13 cellular contexts compared by ENCODE assay signal in genomic region chr4:69102668-69103067, GRCh38. TPM values are rescaled to one million over a fixed set of nuclear protein-coding genes. Genes with fewer than 3 reads are reported as not detected.
"Had no signal": no experiment of that assay in that cellular context is flagged by ENCODE, and none has a peak within 500 bp of the region (broad histone marks: within the 10 kb centered on the region; RNA-seq: fewer than 3 reads in every experiment).

No MANE protein-coding gene starts in this region.

RNA-seq across cellular contexts. Expression of gene UGT2B7, which starts 6.4 kb away (rescaled TPM):
- total RNA-seq: activated CD4-positive, alpha-beta T cell treated with anti-CD3 and anti-CD28 coated beads, Interleukin-2, amount 10 ng/mL, durations not matched to agents 24 days and 14 days; activated CD8-positive, alpha-beta memory T cell treated with anti-CD3 and anti-CD28 coated beads for 36 hours; activated CD8-positive, alpha-beta T cell treated with anti-CD3 and anti-CD28 coated beads for 36 hours; activated naive CD8-positive, alpha-beta T cell treated with anti-CD3 and anti-CD28 coated beads for 36 hours; activated T-cell treated with anti-CD3 and anti-CD28 coated beads, Interleukin-2, amount 50 U/mL, for 72 hours; activated T-helper 17 cell treated with anti-CD3 and anti-CD28 coated beads, Interleukin-2, amount 50 U/mL, for 72 hours; ascending aorta; IMR-90; MCF 10A; RPMI7951; SJCRH30; T-helper 1 cell treated with Interleukin-12 subunit alpha and Interleukin-12 subunit beta and Interleukin-4 antibody, amounts not matched to agents 30 ng/mL and 1 ng/mL, for 36 hours; T-helper 2 cell treated with Interferon-gamma antibody and Interleukin-4, amounts not matched to agents 100 ng/mL and 5 ng/mL, for 36 hours had no signal
